In the genomic region with DNA sequence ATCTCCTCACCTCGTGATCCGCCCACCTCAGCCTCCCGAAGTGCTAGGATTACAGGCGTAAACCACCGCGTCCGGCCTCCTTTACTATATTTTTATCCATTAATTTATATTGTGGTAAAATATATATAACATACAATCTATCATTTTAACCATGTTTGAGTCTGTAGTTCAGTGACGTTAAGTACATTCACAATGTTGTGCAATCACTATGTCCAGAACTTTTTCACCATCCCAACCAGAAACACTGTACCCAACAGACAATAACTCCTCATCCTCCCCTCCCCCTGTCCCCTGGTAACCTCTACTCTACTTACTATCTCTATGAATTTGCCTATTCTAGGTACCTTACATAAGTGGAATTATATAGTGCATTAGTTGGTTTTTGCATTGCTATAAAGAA, we compare ENCODE assay signal across 31 cellular contexts.
"Had no signal": no experiment of that assay in that cellular context is flagged by ENCODE, and none has a peak within 500 bp of the region (broad histone marks: within the 10 kb centered on the region; RNA-seq: fewer than 3 reads in every experiment).

No MANE protein-coding gene starts in this region.

- H3K27ac ChIP-seq: adrenal gland, ascending aorta, body of pancreas, brain microvascular endothelial cell, breast epithelium, cardiac muscle cell had no signal

- FAIRE-seq: bronchial epithelial cell had no signal

- H3K4me3 ChIP-seq: adrenal gland, ascending aorta, body of pancreas, breast epithelium, cardiac muscle cell had no signal

- DNase-seq: activated effector memory CD4-positive, alpha-beta T cell treated with anti-CD3 and anti-CD28 coated beads, Interleukin-2, amount 50 U/mL, for 16 hours; activated effector memory CD4-positive, alpha-beta T cell treated with Interleukin-2 at 50 U/mL for 16 hours; activated gamma-delta T cell; activated gamma-delta T cell treated with Interleukin-2 at 50 U/mL for 16 hours; activated naive CD4-positive, alpha-beta T cell; activated naive CD4-positive, alpha-beta T cell treated with anti-CD3 and anti-CD28 coated beads for 36 hours; activated naive CD4-positive, alpha-beta T cell treated with anti-CD3 and anti-CD28 coated beads, Interleukin-2, amount 10 ng/mL, durations not matched to agents 7 days and 5 days; activated naive CD4-positive, alpha-beta T cell treated with anti-CD3 and anti-CD28 coated beads, Interleukin-2, amount 50 U/mL, for 16 hours; activated naive CD4-positive, alpha-beta T cell treated with Interleukin-2 at 50 U/mL for 16 hours; activated naive CD8-positive, alpha-beta T cell treated with anti-CD3 and anti-CD28 coated beads for 36 hours; activated naive CD8-positive, alpha-beta T cell treated with anti-CD3 and anti-CD28 coated beads, Interleukin-2, amount 10 ng/mL, durations not matched to agents 7 days and 5 days; activated naive CD8-positive, alpha-beta T cell treated with anti-CD3 and anti-CD28 coated beads, Interleukin-2, amount 50 U/mL, for 24 hours; activated T-cell treated with anti-CD3 and anti-CD28 coated beads, Interleukin-2, amount 50 U/mL, for 1 hour; activated T-cell treated with anti-CD3 and anti-CD28 coated beads, Interleukin-2, amount 50 U/mL, for 24 hours; activated T-cell treated with anti-CD3 and anti-CD28 coated beads, Interleukin-2, amount 50 U/mL, for 4 hours; activated T-cell treated with anti-CD3 and anti-CD28 coated beads, Interleukin-2, amount 50 U/mL, for 48 hours; activated T-cell treated with anti-CD3 and anti-CD28 coated beads, Interleukin-2, amount 50 U/mL, for 72 hours; adrenal gland; anterior cingulate cortex; aorta; body of pancreas; caudate nucleus; central memory CD4-positive, alpha-beta T cell; cerebellar nuclear complex had no signal

- H3K4me1 ChIP-seq: adrenal gland, ascending aorta had no signal

- H3K27me3 ChIP-seq: ascending aorta, brain microvascular endothelial cell had no signal

- H3K9me3 ChIP-seq: adrenal gland, ascending aorta, body of pancreas, breast epithelium had no signal

- H3K36me3 ChIP-seq: adrenal gland, ascending aorta, brain microvascular endothelial cell, breast epithelium, cardiac muscle cell had no signal

- ATAC-seq: activated naive CD4-positive, alpha-beta T cell treated with anti-CD3 and anti-CD28 coated beads, Interleukin-2, amount 50 U/mL, for 72 hours; activated naive CD8-positive, alpha-beta T cell treated with anti-CD3 and anti-CD28 coated beads, Interleukin-2, amount 50 U/mL, for 24 hours; activated T-cell treated with anti-CD3 and anti-CD28 coated beads, Interleukin-2, amount 50 U/mL, for 4 hours; activated T-cell treated with anti-CD3 and anti-CD28 coated beads, Interleukin-2, amount 50 U/mL, for 72 hours; activated T-helper 17 cell treated with anti-CD3 and anti-CD28 coated beads, Interleukin-2, amount 50 U/mL, for 72 hours; body of pancreas had no signal
